1 cellular context compared by ENCODE assay signal in genomic region chr4:46267866-46268265, GRCh38.
TF ChIP-seq lines count a peak whose summit lies in the region.

No MANE protein-coding gene starts in this region.

TF ChIP-seq in HepG2, 621 proteins besides CTCF, POLR2A, EP300 and RAD21 (continued from another document):
- TF ChIP-seq ZNF281 (CRISPR knock-in tag; IDR thresholded peaks at IDR 0.05; ENCODE audit: borderline replicate concordance) (no peak), KLF6 (CRISPR knock-in tag; IDR thresholded peaks at IDR 0.05) (no peak), HIC2 (CRISPR knock-in tag; IDR thresholded peaks at IDR 0.05; ENCODE audit: low read depth) (no peak), ATF5 (CRISPR knock-in tag; IDR thresholded peaks at IDR 0.05; ENCODE audit: low read depth) (no peak), CC2D1A (CRISPR knock-in tag; IDR thresholded peaks at IDR 0.05) (no peak)
